28 cellular contexts compared by ENCODE assay signal in genomic region chr10:422232-422631, GRCh38.
"Had no signal": no experiment of that assay in that cellular context is flagged by ENCODE, and none has a peak within 500 bp of the region (broad histone marks: within the 10 kb centered on the region; RNA-seq: fewer than 3 reads in every experiment).

No MANE protein-coding gene starts in this region.

- H3K9me3 Mint-ChIP-seq: mesothelial cell of epicardium; stimulated activated naive CD8-positive, alpha-beta T cell treated with anti-CD3 and anti-CD28 coated beads, Interleukin-15, amount 100 ng/mL, for 72 hours had no signal

- H3K36me3 Mint-ChIP-seq: naive B cell had no signal

- H3K4me2 ChIP-seq: hepatocyte, smooth muscle cell had no signal

- H3K27me3 ChIP-seq: dorsolateral prefrontal cortex, foreskin keratinocyte, gastroesophageal sphincter, heart left ventricle, hepatocyte, left lung, right atrium auricular region, suprapubic skin, transverse colon, upper lobe of right lung, vagina had no signal

- H3K4me3 ChIP-seq: dorsolateral prefrontal cortex, gastroesophageal sphincter, heart left ventricle, hepatocyte, left lung, mucosa of descending colon, prostate gland, right atrium auricular region, smooth muscle cell, suprapubic skin, transverse colon, upper lobe of right lung, vagina had no signal

- H3K4me1 Mint-ChIP-seq: mesothelial cell of epicardium, naive B cell had no signal

- H3K79me2 ChIP-seq: hepatocyte had no signal

- H3K4me1 ChIP-seq: foreskin keratinocyte, gastroesophageal sphincter, heart left ventricle, left lung, prostate gland, right atrium auricular region, suprapubic skin, transverse colon, upper lobe of right lung, vagina had no signal

- H3K9me3 ChIP-seq: gastroesophageal sphincter, heart left ventricle, left lung, mucosa of descending colon, prostate gland, right atrium auricular region, suprapubic skin, transverse colon, upper lobe of right lung, vagina had no signal

- H3K27ac Mint-ChIP-seq: mesothelial cell of epicardium, naive B cell had no signal

- H3K27me3 Mint-ChIP-seq: stimulated activated naive CD8-positive, alpha-beta T cell treated with anti-CD3 and anti-CD28 coated beads, Interleukin-15, amount 100 ng/mL, for 72 hours had no signal

- H3K27ac ChIP-seq: epithelial cell of prostate, foreskin keratinocyte, gastroesophageal sphincter, heart left ventricle, hepatocyte, left lung, prostate gland, right atrium auricular region, suprapubic skin, transverse colon, upper lobe of right lung, vagina had no signal

- DNase-seq: dorsolateral prefrontal cortex; effector CD4-positive, alpha-beta T cell; foreskin keratinocyte; heart left ventricle; kidney; left lung; mesenchymal stem cell; mucosa of descending colon; naive B cell; stimulated activated CD4-positive, alpha-beta T cell treated with anti-CD3 and anti-CD28 coated beads, Interleukin-12 subunit alpha, Interleukin-12 subunit beta, amount 100 ng/mL, for 4 hours; stimulated activated CD4-positive, alpha-beta T cell treated with anti-CD3 and anti-CD28 coated beads, Interleukin-1b, Interleukin-23, amount 100 ng/mL, for 48 hours; stimulated activated CD4-positive, alpha-beta T cell treated with anti-CD3 and anti-CD28 coated beads, Interleukin-4, amount 100 ng/mL, for 1 hour; stimulated activated CD8-positive, alpha-beta memory T cell treated with anti-CD3 and anti-CD28 coated beads, Interleukin-4, amount 100 ng/mL, for 48 hours; stimulated activated naive CD4-positive, alpha-beta T cell; stimulated activated naive CD8-positive, alpha-beta T cell treated with anti-CD3 and anti-CD28 coated beads, Interleukin-15, amount 100 ng/mL, for 72 hours; transverse colon; upper lobe of right lung had no signal

- H3K36me3 ChIP-seq: prostate gland, transverse colon, upper lobe of right lung had no signal

- H2AFZ ChIP-seq: hepatocyte had no signal

- H3K4me3 Mint-ChIP-seq: mesothelial cell of epicardium; naive B cell; stimulated activated naive CD8-positive, alpha-beta T cell treated with anti-CD3 and anti-CD28 coated beads, Interleukin-15, amount 100 ng/mL, for 72 hours had no signal

- ATAC-seq: esophagus mucosa; foreskin keratinocyte; gastroesophageal sphincter; left lung; mucosa of descending colon; sciatic nerve; stimulated activated naive CD8-positive, alpha-beta T cell treated with anti-CD3 and anti-CD28 coated beads, Interleukin-15, amount 100 ng/mL, for 72 hours had no signal
